20 cellular contexts compared by ENCODE assay signal in genomic region chr20:48544402-48545333, GRCh38.
DNase-seq lines count a peak whose midpoint lies in the region; ATAC-seq, FAIRE-seq and TF ChIP-seq lines count a peak whose summit lies in the region.
"Had no signal": no experiment of that assay in that cellular context is flagged by ENCODE, and none has a peak within 500 bp of the region (broad histone marks: within the 10 kb centered on the region; RNA-seq: fewer than 3 reads in every experiment).

No MANE protein-coding gene starts in this region.

- no peak overlapping the region for H3K4me2 ChIP-seq in HepG2 (ENCODE audit: low read depth, low read length)

- in situ Hi-C loops in HepG2 (cut with HindIII; ENCODE audit: extremely low pct_ligation_motif_present, low pct_unique_long_range_greater_than_20kb), result no loop called here
- in situ Hi-C loops in HAP-1 (cut with MboI; ENCODE audit: low sequenced_read_pairs), result no loop called here

- peaks cover 0 to 10% of the 10 kb centered on the region in 2 experiments; a peak in 2 of 5 replicates for H3K27me3 ChIP-seq in HepG2 (ENCODE audit: control insufficient read depth in 1 of 2, insufficient read depth in 2 of 2, low read length in 2 of 2)
- H3K27me3 ChIP-seq in right lobe of liver, result no peaks in the 10 kb centered on the region
- H3K27me3 ChIP-seq in body of pancreas, result no peaks in the 10 kb centered on the region
- no peaks in the 10 kb centered on the region for H3K27me3 ChIP-seq in HAP-1 (ENCODE audit: low read depth)
- H3K27me3 ChIP-seq: thyroid gland had no signal

- no peak overlapping the region for H3K9ac ChIP-seq in HepG2 (ENCODE audit: insufficient read depth, low read depth, low read length)

- H3K4me1 ChIP-seq in HepG2 (ENCODE audit: insufficient read depth, low read length) (no peaks in the 10 kb centered on the region), right lobe of liver (no peaks in the 10 kb centered on the region), body of pancreas (no peaks in the 10 kb centered on the region), HAP-1 (no peaks in the 10 kb centered on the region; the same call in 1 of the 2 replicates)
- H3K4me1 ChIP-seq: heart right ventricle, thyroid gland had no signal

- TF ChIP-seq POLR2A in HepG2 (IDR thresholded peaks at IDR 0.05; ENCODE audit: insufficient read depth in 1 of 2, low read depth in 2 of 2, low read length in 2 of 2) (no peak), right lobe of liver (IDR thresholded peaks at IDR 0.05) (no peak), body of pancreas (IDR thresholded peaks at IDR 0.05) (no peak)

- no peaks in the 10 kb centered on the region for H3K79me2 ChIP-seq in HepG2 (ENCODE audit: insufficient read depth, low read length)

- no peak for FAIRE-seq in HepG2 (lab: Jason Lieb, UNC)

- H3K4me3 ChIP-seq in HepG2 (replicated peaks in 1 of 3; ENCODE audit: insufficient read depth in 1 of 3, low read depth in 2 of 3, low read length in 3 of 3), result no peak overlapping the region
- no peak overlapping the region for H3K4me3 ChIP-seq in right lobe of liver
- no peak overlapping the region for H3K4me3 ChIP-seq in body of pancreas
- H3K4me3 ChIP-seq in HAP-1, result no peak overlapping the region
- H3K4me3 ChIP-seq: heart right ventricle, thyroid gland had no signal

- H3K9me3 ChIP-seq in HepG2 (ENCODE audit: low read length), result no peaks in the 10 kb centered on the region
- H3K9me3 ChIP-seq in right lobe of liver, result no peaks in the 10 kb centered on the region
- H3K9me3 ChIP-seq in body of pancreas, result no peaks in the 10 kb centered on the region
- no peaks in the 10 kb centered on the region for H3K9me3 ChIP-seq in HAP-1
- H3K9me3 ChIP-seq: heart right ventricle, thyroid gland had no signal

- no peaks in the 10 kb centered on the region for H4K20me1 ChIP-seq in HepG2 (ENCODE audit: insufficient read depth, low read length)

- TF ChIP-seq RAD21 in HepG2 (CRISPR knock-in tag; IDR thresholded peaks at IDR 0.05), result no peak

- H2AFZ ChIP-seq in HepG2 (ENCODE audit: low read length), result no peak overlapping the region

- BruUV-seq in HepG2 (replicated peaks; lab: Mats Ljungman, UMichigan), result no TSS peak

- intact Hi-C loops in HepG2 (cut with micrococcal nuclease; ENCODE audit: unreplicated experiment), result no loop called here
- intact Hi-C loops in right lobe of liver (cut with DNase I), result no loop called here
- intact Hi-C loops in body of pancreas (cut with DNase I), result no loop called here

- 9% methylated on average over 6 of the region's 6 CpGs for WGBS in HepG2 (ENCODE audit: low lambda C conversion rate)
- WGBS in right lobe of liver (ENCODE audit: insufficient coverage, low coverage, low lambda C conversion rate, missing lambda C conversion rate), result 36% methylated on average over 6 of the region's 6 CpGs
- 30 to 31% methylated on average over 6 of the region's 6 CpGs for WGBS in body of pancreas, 2 donors

- no peak for TF ChIP-seq EP300 in HepG2 (IDR thresholded peaks at IDR 0.05; ENCODE audit: low read depth in 2 of 2, low read length in 2 of 2)
- TF ChIP-seq EP300 in HepG2 (CRISPR knock-in tag; IDR thresholded peaks at IDR 0.05; ENCODE audit: borderline replicate concordance), result no peak

- peak; percentile 55 for TF ChIP-seq CTCF in HepG2 (CRISPR knock-in tag; IDR thresholded peaks at IDR 0.05)
- TF ChIP-seq CTCF in right lobe of liver (IDR thresholded peaks at IDR 0.05), result no peak
- TF ChIP-seq CTCF in body of pancreas (IDR thresholded peaks at IDR 0.05), result no peak

- POLR2A ChIA-PET in HepG2 (lab: Yijun Ruan, JAX), result no interaction called here

- ATAC-seq in HepG2, result peak; percentile 62
- no peak for ATAC-seq in right lobe of liver
- peak; percentile 27; the same call in 1 of the 3 replicates for ATAC-seq in SK-N-SH treated with all-trans-retinoic acid at 6 μM for 48 hours
- ATAC-seq in body of pancreas, result no peak
- ATAC-seq: heart right ventricle, left cardiac atrium had no signal

- CTCF ChIA-PET in HepG2 (lab: Yijun Ruan, JAX; ENCODE audit: low intra/inter-chr PET ratio, low total read pairs), result no interaction called here

- H3K36me3 ChIP-seq in HepG2 (replicated peaks in 1 of 2; ENCODE audit: control insufficient read depth in 1 of 2, insufficient read depth in 2 of 2, low read length in 2 of 2) (no peaks in the 10 kb centered on the region), right lobe of liver (no peaks in the 10 kb centered on the region), body of pancreas (replicated peaks in 1 of 2; ENCODE audit: insufficient read depth in 1 of 2, low read depth in 2 of 2) (no peaks in the 10 kb centered on the region), HAP-1 (replicated peaks) (no peaks in the 10 kb centered on the region)
- H3K36me3 ChIP-seq: heart right ventricle, thyroid gland had no signal

- H3K27ac ChIP-seq in HepG2 (ENCODE audit: extremely low read length, insufficient read depth, low read length) (no peak overlapping the region), right lobe of liver (no peak overlapping the region), body of pancreas (no peak overlapping the region)
- H3K27ac ChIP-seq: heart right ventricle, thyroid gland had no signal

- DNase-seq in HepG2 (ENCODE audit: low spot score) (no peak), right lobe of liver (no peak), NCI-H2196 (lab: John Stamatoyannopoulos, UW; ENCODE audit: unreplicated experiment) (peak; percentile 40), body of pancreas (no peak), D341Med (ENCODE audit: low spot score) (no peak), cortex of kidney (lab: John Stamatoyannopoulos, UW) (no peak), HAP-1 (ENCODE audit: low spot score in 2 of 2) (no peak)
- DNase-seq: ACHN; activated CD4-positive, alpha-beta T cell treated with anti-CD3 and anti-CD28 coated beads, Interleukin-2, amount 10 ng/mL, durations not matched to agents 7 days and 5 days; activated T-cell treated with anti-CD3 and anti-CD28 coated beads, Interleukin-2, amount 50 U/mL, for 48 hours; erythroblast; GOT3; heart right ventricle; left cardiac atrium; MV-4-11; stimulated activated CD4-positive, alpha-beta T cell treated with anti-CD3 and anti-CD28 coated beads, Interleukin-1b, Interleukin-23, amount 100 ng/mL, for 48 hours; stimulated activated CD8-positive, alpha-beta memory T cell treated with anti-CD3 and anti-CD28 coated beads, Interleukin-4, amount 100 ng/mL, for 48 hours; T-helper 2 cell; thyroid gland had no signal

TF ChIP-seq in HepG2, 621 proteins besides CTCF, POLR2A, EP300 and RAD21:
- TF ChIP-seq MED8 (CRISPR knock-in tag; IDR thresholded peaks at IDR 0.05; ENCODE audit: insufficient replicate concordance), result no peak
- TF ChIP-seq MYC (CRISPR knock-in tag; IDR thresholded peaks at IDR 0.05; ENCODE audit: borderline replicate concordance), result 0 out of 2 replicates have a peak, but pooled peaks have one; percentile 29
- TF ChIP-seq STAG1 (CRISPR knock-in tag; IDR thresholded peaks at IDR 0.05), result peak; percentile 54
- TF ChIP-seq ZNF768 (CRISPR knock-in tag; IDR thresholded peaks at IDR 0.05), result peak; percentile 72; the same call in 1 of the 2 replicates

TF ChIP-seq in SK-N-SH treated with all-trans-retinoic acid at 6 μM for 48 hours, 23 proteins besides CTCF, POLR2A, EP300 and RAD21:
- no peak for TF ChIP-seq ISL1 (CRISPR knock-in tag; IDR thresholded peaks at IDR 0.05)
- TF ChIP-seq, protein P1, sequence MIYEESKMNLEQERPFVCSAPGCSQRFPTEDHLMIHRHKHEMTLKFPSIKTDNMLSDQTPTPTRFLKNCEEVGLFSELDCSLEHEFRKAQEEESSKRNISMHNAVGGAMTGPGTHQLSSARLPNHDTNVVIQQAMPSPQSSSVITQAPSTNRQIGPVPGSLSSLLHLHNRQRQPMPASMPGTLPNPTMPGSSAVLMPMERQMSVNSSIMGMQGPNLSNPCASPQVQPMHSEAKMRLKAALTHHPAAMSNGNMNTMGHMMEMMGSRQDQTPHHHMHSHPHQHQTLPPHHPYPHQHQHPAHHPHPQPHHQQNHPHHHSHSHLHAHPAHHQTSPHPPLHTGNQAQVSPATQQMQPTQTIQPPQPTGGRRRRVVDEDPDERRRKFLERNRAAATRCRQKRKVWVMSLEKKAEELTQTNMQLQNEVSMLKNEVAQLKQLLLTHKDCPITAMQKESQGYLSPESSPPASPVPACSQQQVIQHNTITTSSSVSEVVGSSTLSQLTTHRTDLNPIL (CRISPR knock-in tag; IDR thresholded peaks at IDR 0.05; ENCODE audit: low read depth), result no peak
- 0 out of 2 replicates have a peak, but pooled peaks have one; percentile 11 for TF ChIP-seq ZNF8 (CRISPR knock-in tag; IDR thresholded peaks at IDR 0.05)
- no peak for TF ChIP-seq BACH2 (CRISPR knock-in tag; IDR thresholded peaks at IDR 0.05; ENCODE audit: borderline replicate concordance)
- no peak for TF ChIP-seq POU6F1 (CRISPR knock-in tag; IDR thresholded peaks at IDR 0.05; ENCODE audit: borderline replicate concordance, low read depth)
- no peak for TF ChIP-seq TOX (CRISPR knock-in tag; IDR thresholded peaks at IDR 0.05; ENCODE audit: borderline replicate concordance)
- TF ChIP-seq ZFP3 (CRISPR knock-in tag; IDR thresholded peaks at IDR 0.05), result no peak
- no peak for TF ChIP-seq CSDC2 (CRISPR knock-in tag; IDR thresholded peaks at IDR 0.05)
- TF ChIP-seq TCF4 (CRISPR knock-in tag; IDR thresholded peaks at IDR 0.05; ENCODE audit: borderline replicate concordance), result 0 out of 2 replicates have a peak, but pooled peaks have one; percentile 46

Comparison
In these comparisons a context has a peak if more than half of its experiments do, and no peak if none do; other contexts are left out.
1. ATAC-seq: peak in HepG2 (single experiment) and SK-N-SH treated with all-trans-retinoic acid at 6 μM for 48 hours (single experiment); none in right lobe of liver (0 of 4) and body of pancreas (single experiment).